Comparison of ENCODE assay signal across 18 cellular contexts in the genomic region with DNA sequence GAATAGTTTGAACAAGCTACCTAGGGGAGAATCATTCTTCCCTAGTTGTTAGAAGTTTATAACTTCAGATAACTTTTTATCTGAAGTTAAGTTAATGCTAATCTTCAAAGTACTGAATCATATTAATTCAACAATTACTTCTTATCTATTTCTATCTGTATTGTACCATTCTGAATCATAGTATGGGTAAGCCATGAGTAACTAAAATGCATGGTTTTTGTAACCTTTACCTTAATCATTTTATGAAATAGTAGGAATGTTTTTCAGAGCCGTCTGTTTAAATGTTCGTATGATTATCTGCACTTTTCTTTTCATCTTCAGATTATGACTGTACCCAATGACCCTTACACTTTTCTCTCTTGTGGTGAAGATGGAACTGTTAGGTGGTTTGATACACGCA. TPM values are rescaled to one million over a fixed set of nuclear protein-coding genes. Genes with fewer than 3 reads are reported as not detected.
DNase-seq lines count a peak whose midpoint lies in the region; ATAC-seq, FAIRE-seq and TF ChIP-seq lines count a peak whose summit lies in the region.
"Had no signal": no experiment of that assay in that cellular context is flagged by ENCODE, and none has a peak within 500 bp of the region (broad histone marks: within the 10 kb centered on the region; RNA-seq: fewer than 3 reads in every experiment).

No MANE protein-coding gene starts in this region.

- DNase-seq in D721Med (ENCODE audit: insufficient read length, low spot score) (no peak), HFFc6 (peak; percentile 17), RWPE1 (ENCODE audit: low spot score) (peak; percentile 11), epithelial cell of esophagus (ENCODE audit: low read depth) (peak; percentile 22), cortex of kidney (lab: John Stamatoyannopoulos, UW) (no peak)
- no peak for DNase-seq in NK-92 treated with Interleukin-12 subunit alpha and Interleukin-12 subunit beta, amount 100 ng/mL, for 24 hours (lab: John Stamatoyannopoulos, UW)
- DNase-seq: COR-L47, H7, KG1, NCI-H1092, NCI-H1694 treated with DMSO at 0.1 percent for 48 hours, NCI-H2107, NCI-H446, NCI-H748 treated with DMSO at 0.1 percent for 48 hours, Right ventricle myocardium superior had no signal

- TF ChIP-seq CTCF in D721Med (IDR thresholded peaks at IDR 0.05; ENCODE audit: insufficient read depth, missing control alignments) (no peak), HFFc6 (IDR thresholded peaks at IDR 0.05) (no peak), RWPE1 (conservative IDR thresholded peaks at IDR 0.05; ENCODE audit: low read depth) (no peak), epithelial cell of esophagus (IDR thresholded peaks at IDR 0.05; ENCODE audit: insufficient read depth, low read depth, low read length, missing control alignments) (no peak)

- H3K36me3 Mint-ChIP-seq in HFFc6 (ENCODE audit: low read depth): peaks cover 28% of the 10 kb centered on the region

- H3K27ac ChIP-seq in RWPE1: no peak overlapping the region
- H3K27ac ChIP-seq: C4-2B had no signal

- H3K4me1 Mint-ChIP-seq in HFFc6 (ENCODE audit: low read depth): peaks cover 44% of the 10 kb centered on the region

- ATAC-seq in GM18870 (IDR thresholded peaks at IDR 0.05; ENCODE audit: unreplicated experiment): no peak
- ATAC-seq in HG03196 (IDR thresholded peaks at IDR 0.05; ENCODE audit: unreplicated experiment): no peak

- no peak overlapping the region for H3K4me3 ChIP-seq in epithelial cell of esophagus (ENCODE audit: low read length)

- no peaks in the 10 kb centered on the region for H3K9me3 Mint-ChIP-seq in HFFc6

- FAIRE-seq in D721Med (lab: Jason Lieb, UNC): peak; percentile 88

- H3K27ac Mint-ChIP-seq in HFFc6: peak overlapping the region; percentile 48; the same call in 1 of the 2 replicates

- peaks cover 2% of the 10 kb centered on the region; the same call in 1 of the 2 replicates for H3K27me3 Mint-ChIP-seq in HFFc6 (ENCODE audit: insufficient read depth)

- POLR2A ChIA-PET in RWPE1 (lab: Yijun Ruan, JAX; ENCODE audit: low non-redundant PET): no interaction called here

- CTCF ChIA-PET in RWPE1 (lab: Yijun Ruan, JAX): interaction anchor here (1.1 kb wide), 1 partner anchor 95 kb away, joined by 3 read pairs; no protein-coding TSS in a partner anchor

- peak overlapping the region; percentile 68 for H3K4me3 Mint-ChIP-seq in HFFc6

RNA-seq across cellular contexts. Expression of gene MPC2, which starts 50.3 kb away (rescaled TPM):
- total RNA-seq in HFFc6 (2021; fragmentation: NEBNext Ultra II Directional; extraction: Animal tissue kit (Norgen Biotek cat#: 25700)): 100 to 1,000 TPM; 109 to 124 (median 119) TPM

RNA-seq across cellular contexts. Expression of gene DCAF6, which starts 50.7 kb away (rescaled TPM):
- 10 to 100 TPM; 52.5 to 59.4 (median 55.3) TPM for total RNA-seq in HFFc6 (2021; fragmentation: NEBNext Ultra II Directional; extraction: Animal tissue kit (Norgen Biotek cat#: 25700))

Comparison
In these comparisons a context has a peak if more than half of its experiments do, and no peak if none do; other contexts are left out.
1. DNase-seq: peak in HFFc6 (single experiment), RWPE1 (single experiment) and epithelial cell of esophagus (single experiment); none in D721Med (single experiment), cortex of kidney (single experiment) and NK-92 treated with Interleukin-12 subunit alpha and Interleukin-12 subunit beta, amount 100 ng/mL, for 24 hours (single experiment).